ENCODE assay signal across 8 cellular contexts in genomic region chr6:136550045-136550329, GRCh38. TPM values are rescaled to one million over a fixed set of nuclear protein-coding genes. Genes with fewer than 3 reads are reported as not detected.
A peak's percentile ranks its signal among the peaks of the same experiment; 100 is the strongest.
DNase-seq lines count a peak whose midpoint lies in the region; ATAC-seq and TF ChIP-seq lines count a peak whose summit lies in the region.

No MANE protein-coding gene starts in this region.

- CTCF ChIA-PET in AG04449 (lab: Yijun Ruan, JAX) = interaction anchor here (0.6 to 3.1 kb wide), 11 partner anchors 8 to 281 kb away, joined by 3 to 13 read pairs (median 4); partner anchors contain the start of gene MAP3K5

- H3K9me3 Mint-ChIP-seq in glutamatergic neuron (ENCODE audit: unreplicated experiment) = peaks cover 4% of the 10 kb centered on the region
- H3K9me3 Mint-ChIP-seq in progenitor cell of endocrine pancreas (ENCODE audit: low read depth) = no peaks in the 10 kb centered on the region

- H3K27ac Mint-ChIP-seq in glutamatergic neuron (ENCODE audit: unreplicated experiment) = no peak overlapping the region
- peak overlapping the region; percentile 87 for H3K27ac Mint-ChIP-seq in progenitor cell of endocrine pancreas

- H3K27me3 Mint-ChIP-seq in glutamatergic neuron (ENCODE audit: unreplicated experiment) (peaks cover 12% of the 10 kb centered on the region), progenitor cell of endocrine pancreas (peaks cover 3% of the 10 kb centered on the region)

- TF ChIP-seq CTCF in AG04449 (IDR thresholded peaks at IDR 0.05; ENCODE audit: insufficient read depth, low read length, missing control alignments) (no peak), glutamatergic neuron (IDR thresholded peaks at IDR 0.05; ENCODE audit: partially characterized antibody, unreplicated experiment) (no peak), progenitor cell of endocrine pancreas (IDR thresholded peaks at IDR 0.05; ENCODE audit: unreplicated experiment) (no peak)

- H3K4me1 Mint-ChIP-seq in glutamatergic neuron (ENCODE audit: low read depth, unreplicated experiment) = peaks cover 11% of the 10 kb centered on the region
- peaks cover 56% of the 10 kb centered on the region for H3K4me1 Mint-ChIP-seq in progenitor cell of endocrine pancreas (ENCODE audit: low read depth)

- ATAC-seq in GM18520 (IDR thresholded peaks at IDR 0.05; ENCODE audit: unreplicated experiment) = peak; percentile 30
- ATAC-seq in HG02973 (IDR thresholded peaks at IDR 0.05; ENCODE audit: unreplicated experiment) = peak; percentile 58

- H3K4me3 Mint-ChIP-seq in glutamatergic neuron (ENCODE audit: unreplicated experiment) = no peak overlapping the region
- peak overlapping the region; percentile 87 for H3K4me3 Mint-ChIP-seq in progenitor cell of endocrine pancreas (ENCODE audit: low read depth)

- POLR2A ChIA-PET in AG04449 (lab: Yijun Ruan, JAX) = no interaction called here

- no peak for DNase-seq in AG04449 (ENCODE audit: low read depth, low spot score)
- DNase-seq in UCSD-AML1 (lab: John Stamatoyannopoulos, UW; ENCODE audit: unreplicated experiment) = peak; percentile 51
- peak; percentile 43 for DNase-seq in glutamatergic neuron
- no peak for DNase-seq in progenitor cell of endocrine pancreas (ENCODE audit: low spot score, unreplicated experiment)
- DNase-seq in activated CD4-positive, alpha-beta T cell treated with anti-CD3 and anti-CD28 coated beads, Interleukin-2, amount 50 U/mL, for 4 hours = no peak
- no peak for DNase-seq in NCI-H2196 (lab: John Stamatoyannopoulos, UW; ENCODE audit: unreplicated experiment)

- H3K4me3 ChIP-seq in AG04449 (ENCODE audit: low read depth, low read length) = peak overlapping the region; percentile 66

- no peaks in the 10 kb centered on the region for H3K36me3 Mint-ChIP-seq in glutamatergic neuron (ENCODE audit: unreplicated experiment)
- H3K36me3 Mint-ChIP-seq in progenitor cell of endocrine pancreas (ENCODE audit: insufficient read depth) = peaks cover 1% of the 10 kb centered on the region

RNA-seq across cellular contexts. Expression of gene MAP7, which starts 0.2 kb away (rescaled TPM):
- total RNA-seq in glutamatergic neuron (ENCODE audit: unreplicated experiment) = 2.2 TPM
- total RNA-seq in progenitor cell of endocrine pancreas = 90.3 and 101 TPM in 2 replicates

Comparison
In these comparisons a context has a peak if more than half of its experiments do, and no peak if none do; other contexts are left out.
1. DNase-seq: peak in UCSD-AML1 (single experiment) and glutamatergic neuron (single experiment); none in AG04449 (single experiment), progenitor cell of endocrine pancreas (single experiment), activated CD4-positive, alpha-beta T cell treated with anti-CD3 and anti-CD28 coated beads, Interleukin-2, amount 50 U/mL, for 4 hours (0 of 2) and NCI-H2196 (single experiment).
2. RNA of gene MAP7, which starts 0.2 kb away (total RNA-seq): 90.3 to 101 TPM in progenitor cell of endocrine pancreas; 2.2 TPM in glutamatergic neuron (single experiment); every median in the first group is over 10 times any median in the second.